ENCODE assay signal across 21 cellular contexts in the genomic region with DNA sequence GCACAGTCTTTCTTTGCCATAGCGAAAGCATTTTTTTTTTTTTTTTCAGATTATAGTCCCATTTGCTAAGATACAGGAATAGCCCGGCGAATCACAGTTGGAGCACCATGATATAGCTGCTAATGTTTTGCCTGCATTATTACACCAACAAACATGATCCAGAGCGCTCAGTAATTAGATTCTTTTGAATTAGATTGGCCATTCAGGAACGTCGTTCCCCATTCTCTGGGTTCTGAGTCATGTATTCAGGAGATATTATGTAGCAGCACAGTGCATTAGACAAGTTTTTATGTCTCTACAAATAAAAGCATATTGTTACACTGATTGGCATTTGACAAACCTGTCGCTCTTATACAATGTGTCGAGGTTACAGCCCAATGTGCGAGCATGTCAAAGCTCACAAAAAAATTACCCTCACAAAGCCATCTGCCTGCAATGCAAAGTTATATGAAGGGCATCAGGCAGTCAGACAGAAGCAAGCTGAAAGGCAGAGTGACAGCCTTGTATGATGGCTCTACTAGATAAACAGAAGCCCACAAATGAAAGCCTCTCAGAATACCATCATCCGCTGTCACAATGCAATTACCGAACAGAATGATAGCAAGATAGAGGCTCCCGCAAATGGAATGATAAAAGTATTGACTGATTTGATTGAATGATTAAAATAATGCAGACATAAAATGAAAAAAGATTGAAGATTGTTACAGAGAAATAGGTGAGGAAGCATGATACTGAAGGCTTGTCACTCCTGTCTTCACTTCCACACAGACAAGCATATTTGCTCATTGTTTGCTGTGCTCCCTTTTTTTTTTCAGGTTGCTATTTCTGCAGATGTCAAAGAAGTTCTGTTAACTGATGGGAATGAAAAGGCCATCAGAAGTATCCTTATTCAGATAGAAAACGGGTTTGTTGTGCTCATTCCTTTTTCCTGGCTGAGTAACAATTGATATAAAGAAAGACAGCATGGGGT.
A peak's percentile ranks its signal among the peaks of the same experiment; 100 is the strongest.
DNase-seq lines count a peak whose midpoint lies in the region; ATAC-seq and TF ChIP-seq lines count a peak whose summit lies in the region.
"Had no signal": no experiment of that assay in that cellular context is flagged by ENCODE, and none has a peak within 500 bp of the region (broad histone marks: within the 10 kb centered on the region; RNA-seq: fewer than 3 reads in every experiment).

No MANE protein-coding gene starts in this region.

- no peaks in the 10 kb centered on the region for H3K36me3 Mint-ChIP-seq in activated naive CD4-positive, alpha-beta T cell treated with anti-CD3 and anti-CD28 coated beads, Interleukin-2, amount 10 ng/mL, durations not matched to agents 7 days and 5 days
- H3K36me3 Mint-ChIP-seq: type B pancreatic cell had no signal

- H3K9me2 ChIP-seq in neural cell (ENCODE audit: insufficient read depth, low read length) = no peaks in the 10 kb centered on the region

- no peaks in the 10 kb centered on the region for H3K79me2 ChIP-seq in neural cell (replicated peaks; ENCODE audit: insufficient read depth, low read length)

- H3K27ac ChIP-seq in HEK293 (ENCODE audit: extremely low read depth, low read depth, low read length) (no peak overlapping the region), neural cell (ENCODE audit: low read length) (peak overlapping the region; percentile 45), heart left ventricle (no peak overlapping the region)
- H3K27ac ChIP-seq: esophagus muscularis mucosa had no signal

- TF ChIP-seq RAD21 in neural cell (conservative IDR thresholded peaks at IDR 0.05) = no peak

- no peaks in the 10 kb centered on the region for H3K27me3 Mint-ChIP-seq in activated naive CD4-positive, alpha-beta T cell treated with anti-CD3 and anti-CD28 coated beads, Interleukin-2, amount 10 ng/mL, durations not matched to agents 7 days and 5 days
- H3K27me3 Mint-ChIP-seq: activated B cell treated with CpG ODN at 0.5 μM for 24 hours; activated naive CD8-positive, alpha-beta T cell treated with anti-CD3 and anti-CD28 coated beads for 36 hours; CD4-positive, alpha-beta memory T cell had no signal

- intact Hi-C loops in heart left ventricle (cut with DNase I) = no loop called here

- H3K9me3 ChIP-seq in HEK293 (ENCODE audit: control insufficient read depth, insufficient read depth, low read depth, low read length) (no peaks in the 10 kb centered on the region), neural cell (ENCODE audit: low read length) (no peaks in the 10 kb centered on the region), heart left ventricle (no peaks in the 10 kb centered on the region)
- H3K9me3 ChIP-seq: esophagus muscularis mucosa had no signal

- TF ChIP-seq EP300 in neural cell (conservative IDR thresholded peaks at IDR 0.05; ENCODE audit: poor library complexity, severe bottlenecking) = peak; percentile 100

- TF ChIP-seq CTCF in HEK293 (tag by site-specific recombination; IDR thresholded peaks at IDR 0.05) (no peak), neural cell (IDR thresholded peaks at IDR 0.05; ENCODE audit: poor library complexity, severe bottlenecking) (no peak), heart left ventricle (IDR thresholded peaks at IDR 0.05) (no peak)

- peak; percentile 97 for ATAC-seq in SK-N-SH treated with all-trans-retinoic acid at 6 μM for 48 hours
- ATAC-seq in HG02870 (IDR thresholded peaks at IDR 0.05; ENCODE audit: unreplicated experiment) = no peak
- ATAC-seq in heart left ventricle = no peak
- ATAC-seq: activated CD8-positive, alpha-beta T cell treated with anti-CD3 and anti-CD28 coated beads, Interleukin-2, amount 10 ng/mL, durations not matched to agents 7 days and 5 days; activated T-cell treated with anti-CD3 and anti-CD28 coated beads, Interleukin-2, amount 50 U/mL, for 4 hours; right cardiac atrium had no signal

- peaks cover 6% of the 10 kb centered on the region for H3K4me1 Mint-ChIP-seq in activated naive CD4-positive, alpha-beta T cell treated with anti-CD3 and anti-CD28 coated beads, Interleukin-2, amount 10 ng/mL, durations not matched to agents 7 days and 5 days

- H3K36me3 ChIP-seq in HEK293 (ENCODE audit: control insufficient read depth in 2 of 2, insufficient read depth in 1 of 2, low read length in 2 of 2) (no peaks in the 10 kb centered on the region), neural cell (ENCODE audit: insufficient read depth, low read length) (no peaks in the 10 kb centered on the region), heart left ventricle (no peaks in the 10 kb centered on the region)
- H3K36me3 ChIP-seq: esophagus muscularis mucosa had no signal

- no peak overlapping the region for H2AFZ ChIP-seq in neural cell (ENCODE audit: low read depth, low read length)

- no peaks in the 10 kb centered on the region for H3K9me3 Mint-ChIP-seq in activated naive CD4-positive, alpha-beta T cell treated with anti-CD3 and anti-CD28 coated beads, Interleukin-2, amount 10 ng/mL, durations not matched to agents 7 days and 5 days
- H3K9me3 Mint-ChIP-seq: activated B cell treated with CpG ODN at 0.5 μM for 24 hours; activated naive CD8-positive, alpha-beta T cell treated with anti-CD3 and anti-CD28 coated beads for 36 hours; activated T-cell treated with anti-CD3 and anti-CD28 coated beads, Interleukin-2, amount 50 U/mL, for 4 hours; CD4-positive, alpha-beta memory T cell; type B pancreatic cell had no signal

- WGBS in heart left ventricle, 4 donors = 88 to 93% (median 91%) methylated on average over 13 of the region's 13 CpGs

- H3K4me1 ChIP-seq in HEK293 (ENCODE audit: control insufficient read depth, insufficient read depth, low read length) (no peaks in the 10 kb centered on the region; the same call in 1 of the 2 replicates), heart left ventricle (peaks cover 0 to 9% (median 0%) of the 10 kb centered on the region in 12 donors)
- H3K4me1 ChIP-seq: esophagus muscularis mucosa had no signal

- H3K4me3 Mint-ChIP-seq in activated naive CD4-positive, alpha-beta T cell treated with anti-CD3 and anti-CD28 coated beads, Interleukin-2, amount 10 ng/mL, durations not matched to agents 7 days and 5 days = no peak overlapping the region
- H3K4me3 Mint-ChIP-seq: activated CD8-positive, alpha-beta T cell treated with anti-CD3 and anti-CD28 coated beads, Interleukin-2, amount 10 ng/mL, durations not matched to agents 7 days and 5 days; activated naive CD8-positive, alpha-beta T cell treated with anti-CD3 and anti-CD28 coated beads for 36 hours; activated T-cell treated with anti-CD3 and anti-CD28 coated beads, Interleukin-2, amount 50 U/mL, for 4 hours; CD4-positive, alpha-beta memory T cell; type B pancreatic cell had no signal

- no peak for TF ChIP-seq POLR2A in heart left ventricle (IDR thresholded peaks at IDR 0.05)

- no peak overlapping the region for H3K9ac ChIP-seq in neural cell (ENCODE audit: low read length)

- DNase-seq in NCI-H1694 treated with DMSO at 0.1 percent for 48 hours (lab: John Stamatoyannopoulos, UW) = peak; percentile 17
- DNase-seq in activated gamma-delta T cell (lab: John Stamatoyannopoulos, UW) = no peak
- DNase-seq in activated naive CD4-positive, alpha-beta T cell treated with anti-CD3 and anti-CD28 coated beads, Interleukin-2, amount 10 ng/mL, durations not matched to agents 7 days and 5 days = no peak
- DNase-seq in heart left ventricle = no peak
- DNase-seq: activated B cell treated with CpG ODN at 0.5 μM for 24 hours; activated CD8-positive, alpha-beta T cell treated with anti-CD3 and anti-CD28 coated beads, Interleukin-2, amount 10 ng/mL, durations not matched to agents 7 days and 5 days; activated naive CD8-positive, alpha-beta T cell treated with anti-CD3 and anti-CD28 coated beads for 36 hours; activated T-cell treated with anti-CD3 and anti-CD28 coated beads, Interleukin-2, amount 50 U/mL, for 4 hours; CD4-positive, alpha-beta memory T cell; DMS79; NCI-H226; occipital lobe; right cardiac atrium; stimulated activated naive CD4-positive, alpha-beta T cell treated with Interleukin-2 at 50 U/mL for 16 hours; T-helper 1 cell had no signal

- POLR2A ChIA-PET in HEK293 (lab: Yijun Ruan, JAX) = no interaction called here

- H4K20me1 ChIP-seq in neural cell (ENCODE audit: insufficient read depth) = no peaks in the 10 kb centered on the region

- H3K4me2 ChIP-seq in neural cell (ENCODE audit: low read length) = peak overlapping the region; percentile 12

- no peak overlapping the region for H3K27ac Mint-ChIP-seq in activated naive CD4-positive, alpha-beta T cell treated with anti-CD3 and anti-CD28 coated beads, Interleukin-2, amount 10 ng/mL, durations not matched to agents 7 days and 5 days
- H3K27ac Mint-ChIP-seq: activated CD8-positive, alpha-beta T cell treated with anti-CD3 and anti-CD28 coated beads, Interleukin-2, amount 10 ng/mL, durations not matched to agents 7 days and 5 days; activated naive CD8-positive, alpha-beta T cell treated with anti-CD3 and anti-CD28 coated beads for 36 hours; CD4-positive, alpha-beta memory T cell; type B pancreatic cell had no signal

- H3K4me3 ChIP-seq in HEK293 (ENCODE audit: low read depth, low read length) (no peak overlapping the region), neural cell (ENCODE audit: low read length) (peak overlapping the region; percentile 40), heart left ventricle (no peak overlapping the region)
- H3K4me3 ChIP-seq: esophagus muscularis mucosa had no signal

- CTCF ChIA-PET in HEK293 (lab: Yijun Ruan, JAX) = interaction anchor here (2.6 kb wide), 1 partner anchor 227 kb away, joined by 16 read pairs; no protein-coding TSS in a partner anchor
- CTCF ChIA-PET in activated naive CD4-positive, alpha-beta T cell treated with anti-CD3 and anti-CD28 coated beads, Interleukin-2, amount 10 ng/mL, durations not matched to agents 7 days and 5 days (lab: Charles Lee) = interaction anchor here (0.6 to 0.7 kb wide), 2 partner anchors 10 to 99 kb away, joined by 3 to 5 read pairs; no protein-coding TSS in a partner anchor

- peaks cover 18% of the 10 kb centered on the region for H3F3A ChIP-seq in neural cell (ENCODE audit: insufficient read depth, low read length, poor library complexity, severe bottlenecking)

- H3K27me3 ChIP-seq in neural cell (ENCODE audit: insufficient read depth, low read depth, low read length) (peaks cover 44% of the 10 kb centered on the region), heart left ventricle (no peaks in the 10 kb centered on the region)
- H3K27me3 ChIP-seq: esophagus muscularis mucosa had no signal

TF ChIP-seq in HEK293, 187 proteins besides CTCF, POLR2A, EP300 and RAD21 (continues in another document):
- TF ChIP-seq ZNF677 (tag by site-specific recombination; IDR thresholded peaks at IDR 0.05) (no peak), ZNF521 (tag by site-specific recombination; IDR thresholded peaks at IDR 0.05) (no peak), ZNF211 (tag by site-specific recombination; IDR thresholded peaks at IDR 0.05; ENCODE audit: low read depth) (no peak)

TF ChIP-seq in SK-N-SH treated with all-trans-retinoic acid at 6 μM for 48 hours, 23 proteins besides CTCF, POLR2A, EP300 and RAD21 (continues in another document):
- TF ChIP-seq CSDC2 (CRISPR knock-in tag; IDR thresholded peaks at IDR 0.05) (no peak), TCF4 (CRISPR knock-in tag; IDR thresholded peaks at IDR 0.05; ENCODE audit: borderline replicate concordance) (peak; percentile 81)

TF ChIP-seq in neural cell, 6 proteins besides CTCF, POLR2A, EP300 and RAD21 (continues in another document):
- TF ChIP-seq SMC3 (conservative IDR thresholded peaks at IDR 0.05; ENCODE audit: poor library complexity) (peak; percentile 26), POLR2AphosphoS5 (IDR thresholded peaks at IDR 0.05) (peak; percentile 97)
